Comparison of ENCODE assay signal across 8 cellular contexts in the genomic region with DNA sequence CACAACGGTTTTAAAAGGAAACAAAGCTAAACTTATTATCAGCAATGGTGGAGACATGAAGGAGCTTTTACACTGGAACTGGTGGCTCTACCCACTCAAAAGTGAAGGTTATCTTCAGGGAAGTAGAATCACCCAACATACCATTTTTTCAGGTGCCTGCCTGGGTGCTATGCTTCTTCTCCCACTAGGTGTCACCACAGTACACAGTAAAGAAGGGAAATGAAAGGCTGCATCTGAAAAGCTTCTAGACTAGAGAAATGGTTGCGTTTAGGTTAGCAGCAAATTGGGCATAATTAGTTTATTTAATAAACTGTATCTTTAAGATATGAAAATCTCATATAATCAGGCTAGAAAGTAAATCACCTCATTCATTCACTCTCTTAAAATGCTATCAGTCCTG. TPM values are rescaled to one million over a fixed set of nuclear protein-coding genes. Genes with fewer than 3 reads are reported as not detected.
DNase-seq lines count a peak whose midpoint lies in the region; ATAC-seq, FAIRE-seq and TF ChIP-seq lines count a peak whose summit lies in the region.

No MANE protein-coding gene starts in this region.

- 6% methylated on average over 2 of the region's 2 CpGs for WGBS in gastroesophageal sphincter (ENCODE audit: low coverage in 1 of 2), 2 donors
- WGBS in pancreas, 2 donors = 0 to 2% methylated on average over 2 of the region's 2 CpGs

- no peak for TF ChIP-seq EP300 in gastroesophageal sphincter (IDR thresholded peaks at IDR 0.05)

- H3K36me3 ChIP-seq in HEK293 (ENCODE audit: control insufficient read depth in 2 of 2, insufficient read depth in 1 of 2, low read length in 2 of 2) (no peaks in the 10 kb centered on the region), gastroesophageal sphincter (no peaks in the 10 kb centered on the region), pancreas (no peaks in the 10 kb centered on the region)

- H3K4me1 ChIP-seq in HEK293 (ENCODE audit: control insufficient read depth, insufficient read depth, low read length) (no peaks in the 10 kb centered on the region), gastroesophageal sphincter (no peaks in the 10 kb centered on the region), pancreas (no peaks in the 10 kb centered on the region)

- peak; percentile 82 for FAIRE-seq in pancreas (lab: Jason Lieb, UNC)

- H3K27me3 ChIP-seq in gastroesophageal sphincter (peaks cover 17% of the 10 kb centered on the region), pancreas (peaks cover 0 to 10% (median under 1%) of the 10 kb centered on the region in 4 donors)

- CTCF ChIA-PET in HEK293 (lab: Yijun Ruan, JAX) = interaction anchor here (0.6 to 2.6 kb wide), 29 partner anchors 9 to 1959 kb away, joined by 3 to 15 read pairs (median 4); no protein-coding TSS in a partner anchor

- TF ChIP-seq CTCF in HEK293 (tag by site-specific recombination; IDR thresholded peaks at IDR 0.05) (no peak), gastroesophageal sphincter (IDR thresholded peaks at IDR 0.05) (peak; percentile 63 to 78 (median 67)), pancreas (IDR thresholded peaks at IDR 0.05) (peak; percentile 47 to 70 (median 62))

- H3K9me3 ChIP-seq in HEK293 (ENCODE audit: control insufficient read depth, insufficient read depth, low read depth, low read length) (no peaks in the 10 kb centered on the region), gastroesophageal sphincter (peaks cover 0 to 24% (median 0%) of the 10 kb centered on the region in 3 donors), pancreas (no peaks in the 10 kb centered on the region)

- DNase-seq in NCI-H1417 (lab: John Stamatoyannopoulos, UW) (peak; percentile 28 to 74 (median 38)), NCI-H1417 treated with DMSO at 0.1 percent for 48 hours (lab: John Stamatoyannopoulos, UW) (no peak), NCI-H524 treated with DMSO at 0.1 percent for 48 hours (lab: John Stamatoyannopoulos, UW) (peak; percentile 64), activated T-cell treated with anti-CD3 and anti-CD28 coated beads for 48 hours (ENCODE audit: low read depth) (peak; percentile 2), pancreas (peak in 2 of 6 donors; percentile 16 to 61)

- intact Hi-C loops in pancreas (cut with DNase I) = loop anchor here in 1 of 3 donors (5.0 kb wide), 1 partner anchor 434 kb away; no protein-coding TSS in a partner anchor

- no peak for TF ChIP-seq POLR2A in gastroesophageal sphincter (IDR thresholded peaks at IDR 0.05)

- H3K27ac ChIP-seq in HEK293 (ENCODE audit: extremely low read depth, low read depth, low read length) (no peak overlapping the region), gastroesophageal sphincter (no peak overlapping the region), pancreas (no peak overlapping the region)

- ATAC-seq in gastroesophageal sphincter = no peak
- peak in 3 of 4 donors; percentile 83 to 89 (median 87) for ATAC-seq in pancreas
- no peak for ATAC-seq in GM19023 (IDR thresholded peaks at IDR 0.05; ENCODE audit: unreplicated experiment)

- POLR2A ChIA-PET in HEK293 (lab: Yijun Ruan, JAX) = no interaction called here

- H3K4me3 ChIP-seq in HEK293 (ENCODE audit: low read depth, low read length) (no peak overlapping the region), gastroesophageal sphincter (no peak overlapping the region), pancreas (no peak overlapping the region)

TF ChIP-seq in HEK293, 187 proteins besides CTCF, POLR2A, EP300 and RAD21:
- TF ChIP-seq HOXD13 (CRISPR knock-in tag; IDR thresholded peaks at IDR 0.05; ENCODE audit: borderline replicate concordance) (no peak), ZNF654 (tag by site-specific recombination; IDR thresholded peaks at IDR 0.05; ENCODE audit: low read depth) (peak; percentile 90), ZNF664 (tag by site-specific recombination; IDR thresholded peaks at IDR 0.05) (peak; percentile 57; the same call in 1 of the 2 replicates)

RNA-seq across cellular contexts. Expression of gene SELENOK, which starts 47.0 kb away (rescaled TPM):
- total RNA-seq in gastroesophageal sphincter (10 to 100 TPM; 42.2 to 76.7 (median 63.4) TPM), pancreas (10 to 100 TPM; 16.0 to 31.8 (median 25.9) TPM)
- polyA plus RNA-seq in pancreas = 10 to 100 TPM; 48.3 to 63.6 TPM

RNA-seq across cellular contexts. Expression of gene ACTR8, which starts 56.7 kb away (rescaled TPM):
- total RNA-seq in gastroesophageal sphincter (10 to 100 TPM; 22.4 to 26.8 (median 25.7) TPM), pancreas (10 to 100 TPM in 5 of 6 donors, 1 to 10 TPM in 1; 9.5 to 19.2 (median 14.5) TPM)
- polyA plus RNA-seq in pancreas = 10 to 100 TPM; 12.2 to 12.5 TPM

Comparison
In these comparisons a context has a peak if more than half of its experiments do, and no peak if none do; other contexts are left out.
1. ATAC-seq: peak in pancreas (3 of 4); none in gastroesophageal sphincter (single experiment) and GM19023 (single experiment).